In genomic region chr10:109386921-109387320, GRCh38 we compare ENCODE assay signal across 21 cellular contexts.
DNase-seq lines count a peak whose midpoint lies in the region; FAIRE-seq and TF ChIP-seq lines count a peak whose summit lies in the region.
"Had no signal": no experiment of that assay in that cellular context is flagged by ENCODE, and none has a peak within 500 bp of the region (broad histone marks: within the 10 kb centered on the region; RNA-seq: fewer than 3 reads in every experiment).

No MANE protein-coding gene starts in this region.

- H3K4me2 ChIP-seq in neural progenitor cell (peak overlapping the region; percentile 1), MM.1S (ENCODE audit: low read depth, low read length) (no peak overlapping the region)
- H3K4me2 ChIP-seq: A549, BLaER1 had no signal

- no peaks in the 10 kb centered on the region for H3K27me3 Mint-ChIP-seq in neural progenitor cell (ENCODE audit: insufficient read depth, low read depth)
- H3K27me3 Mint-ChIP-seq: CD4-positive, alpha-beta memory T cell had no signal

- H3K27ac Mint-ChIP-seq in neural progenitor cell = no peak overlapping the region
- H3K27ac Mint-ChIP-seq: CD14-positive monocyte; CD4-positive, alpha-beta memory T cell had no signal

- H3F3A ChIP-seq in neural progenitor cell (ENCODE audit: low read depth) (peaks cover 11% of the 10 kb centered on the region), MM.1S (ENCODE audit: insufficient read depth, low read length) (no peaks in the 10 kb centered on the region)

- no peak for TF ChIP-seq CTCF in neural progenitor cell (IDR thresholded peaks at IDR 0.05)
- no peak for TF ChIP-seq CTCF in D721Med (IDR thresholded peaks at IDR 0.05; ENCODE audit: insufficient read depth, missing control alignments)
- no peak for TF ChIP-seq CTCF in MM.1S (IDR thresholded peaks at IDR 0.05; ENCODE audit: low read length)

- H3K36me3 Mint-ChIP-seq in neural progenitor cell = no peaks in the 10 kb centered on the region
- H3K36me3 Mint-ChIP-seq: CD14-positive monocyte; CD4-positive, alpha-beta memory T cell had no signal

- H3K27me3 ChIP-seq in neural progenitor cell = no peaks in the 10 kb centered on the region
- H3K27me3 ChIP-seq in MM.1S (replicated peaks; ENCODE audit: insufficient read depth, low read length) = no peaks in the 10 kb centered on the region
- H3K27me3 ChIP-seq: BLaER1 had no signal

- H3K4me3 ChIP-seq in neural progenitor cell = no peak overlapping the region
- no peak overlapping the region for H3K4me3 ChIP-seq in MM.1S (ENCODE audit: low read length)
- H3K4me3 ChIP-seq: A549, BLaER1, GM12878, GM23248 had no signal

- H4K20me1 ChIP-seq in neural progenitor cell (ENCODE audit: low read depth) (no peaks in the 10 kb centered on the region), MM.1S (ENCODE audit: insufficient read depth, low read length) (no peaks in the 10 kb centered on the region)
- H4K20me1 ChIP-seq: BLaER1 had no signal

- peak; percentile 0 for DNase-seq in NCI-H1105 treated with DMSO at 0.1 percent for 48 hours (lab: John Stamatoyannopoulos, UW)
- no peak for DNase-seq in NCI-H1105 (lab: John Stamatoyannopoulos, UW)
- peak; percentile 1 for DNase-seq in astrocyte of the hippocampus (ENCODE audit: low read depth, low spot score)
- DNase-seq in left kidney (ENCODE audit: low read depth, low spot score) = peak; percentile 24
- peak; percentile 52 for DNase-seq in neural progenitor cell (ENCODE audit: low spot score)
- no peak for DNase-seq in middle frontal gyrus (ENCODE audit: extremely low spot score, low spot score)
- no peak for DNase-seq in D721Med (ENCODE audit: insufficient read length, low spot score)
- DNase-seq in MM.1S = no peak
- DNase-seq: CD4-positive, alpha-beta memory T cell; DMS79 treated with DMSO at 0.1 percent for 48 hours; GM23248; HCEC 1CT; IMR-90 had no signal

- H3K9me3 ChIP-seq in neural progenitor cell (ENCODE audit: low read depth) (no peaks in the 10 kb centered on the region), MM.1S (replicated peaks; ENCODE audit: insufficient read depth, low read length) (no peaks in the 10 kb centered on the region)
- H3K9me3 ChIP-seq: A549, BLaER1 had no signal

- H3K27ac ChIP-seq in neural progenitor cell (peak overlapping the region; percentile 29), MM.1S (ENCODE audit: low read length) (no peak overlapping the region)
- H3K27ac ChIP-seq: 22Rv1, A549, BLaER1, GM23248, HL-60 had no signal

- H3K4me1 ChIP-seq in neural progenitor cell (peaks cover 14% of the 10 kb centered on the region), MM.1S (ENCODE audit: low read length) (no peaks in the 10 kb centered on the region)
- H3K4me1 ChIP-seq: A549, BLaER1 had no signal

- H3K79me2 ChIP-seq in neural progenitor cell (ENCODE audit: low read depth) (no peaks in the 10 kb centered on the region), MM.1S (ENCODE audit: low read length) (no peaks in the 10 kb centered on the region)

- no peak overlapping the region for H3K4me3 Mint-ChIP-seq in neural progenitor cell
- H3K4me3 Mint-ChIP-seq: CD14-positive monocyte; CD4-positive, alpha-beta memory T cell had no signal

- no peaks in the 10 kb centered on the region for H3K9me3 Mint-ChIP-seq in neural progenitor cell

- peaks cover 12% of the 10 kb centered on the region for H3K4me1 Mint-ChIP-seq in neural progenitor cell
- H3K4me1 Mint-ChIP-seq: CD14-positive monocyte; CD4-positive, alpha-beta memory T cell had no signal

- H2AFZ ChIP-seq in neural progenitor cell (replicated peaks) = peak overlapping the region; percentile 50
- no peak overlapping the region for H2AFZ ChIP-seq in MM.1S (ENCODE audit: low read length)
- H2AFZ ChIP-seq: GM23248 had no signal

- H3K9me2 ChIP-seq in MM.1S (replicated peaks; ENCODE audit: insufficient read depth, low read length) = no peaks in the 10 kb centered on the region

- H3K9ac ChIP-seq in neural progenitor cell (no peak overlapping the region), MM.1S (ENCODE audit: low read length) (no peak overlapping the region)
- H3K9ac ChIP-seq: BLaER1, GM23248 had no signal

- no peaks in the 10 kb centered on the region for H3K36me3 ChIP-seq in neural progenitor cell
- H3K36me3 ChIP-seq in MM.1S (replicated peaks; ENCODE audit: insufficient read depth, low read length) = no peaks in the 10 kb centered on the region
- H3K36me3 ChIP-seq: BLaER1 had no signal

- no peak for FAIRE-seq in D721Med (lab: Jason Lieb, UNC)
- FAIRE-seq: A549, GM12878, H54, HTR-8/SVneo had no signal

Comparison
In these comparisons a context has a peak if more than half of its experiments do, and no peak if none do; other contexts are left out.
1. DNase-seq: peak in NCI-H1105 treated with DMSO at 0.1 percent for 48 hours (single experiment), astrocyte of the hippocampus (single experiment), left kidney (single experiment) and neural progenitor cell (single experiment); none in NCI-H1105 (single experiment), middle frontal gyrus (single experiment), D721Med (single experiment) and MM.1S (single experiment).